ENCODE assay signal across 31 cellular contexts in genomic region chr16:10282367-10282766, GRCh38.
"Had no signal": no experiment of that assay in that cellular context is flagged by ENCODE, and none has a peak within 500 bp of the region (broad histone marks: within the 10 kb centered on the region; RNA-seq: fewer than 3 reads in every experiment).

No MANE protein-coding gene starts in this region.

- H3K27me3 Mint-ChIP-seq: activated B cell treated with CpG ODN at 0.5 μM for 24 hours; activated CD4-positive, alpha-beta memory T cell treated with anti-CD3 and anti-CD28 coated beads for 36 hours; activated CD8-positive, alpha-beta memory T cell treated with anti-CD3 and anti-CD28 coated beads, Interleukin-2, amount 10 ng/mL, durations not matched to agents 7 days and 5 days; activated naive CD4-positive, alpha-beta T cell treated with anti-CD3 and anti-CD28 coated beads, Interleukin-2, amount 50 U/mL, for 24 hours; activated T-helper 17 cell treated with anti-CD3 and anti-CD28 coated beads, Interleukin-2, amount 50 U/mL, for 72 hours; T-cell had no signal

- H3K9ac ChIP-seq: KMS-11, SK-N-SH had no signal

- H3K9me3 Mint-ChIP-seq: activated naive CD4-positive, alpha-beta T cell treated with anti-CD3 and anti-CD28 coated beads, Interleukin-2, amount 50 U/mL, for 24 hours had no signal

- H3K9me3 ChIP-seq: Peyer's patch, SJSA1, SK-N-SH had no signal

- DNase-seq: activated B cell treated with CpG ODN at 0.5 μM for 24 hours; activated CD4-positive, alpha-beta memory T cell treated with anti-CD3 and anti-CD28 coated beads for 36 hours; activated CD4-positive, alpha-beta T cell treated with anti-CD3 and anti-CD28 coated beads for 4 hours; activated CD4-positive, alpha-beta T cell treated with anti-CD3 and anti-CD28 coated beads, Interleukin-2, amount 50 U/mL, for 1 hour; activated CD4-positive, CD25-positive, alpha-beta regulatory T cell treated with anti-CD3 and anti-CD28 coated beads, Interleukin-2, amount 50 U/mL, for 72 hours; activated CD8-positive, alpha-beta memory T cell treated with anti-CD3 and anti-CD28 coated beads for 24 hours; activated CD8-positive, alpha-beta memory T cell treated with anti-CD3 and anti-CD28 coated beads, Interleukin-2, amount 10 ng/mL, durations not matched to agents 7 days and 5 days; activated CD8-positive, alpha-beta memory T cell treated with anti-CD3 and anti-CD28 coated beads, Interleukin-2, amount 50 U/mL, for 48 hours; activated effector memory CD4-positive, alpha-beta T cell treated with anti-CD3 and anti-CD28 coated beads, Interleukin-2, amount 50 U/mL, for 16 hours; activated naive CD4-positive, alpha-beta T cell treated with Interleukin-2 at 50 U/mL for 16 hours; activated naive CD8-positive, alpha-beta T cell treated with anti-CD3 and anti-CD28 coated beads, Interleukin-2, amount 10 ng/mL, durations not matched to agents 7 days and 5 days; activated T-cell treated with anti-CD3 and anti-CD28 coated beads, Interleukin-2, amount 50 U/mL, for 48 hours; amygdala; NCI-H1436 treated with DMSO at 0.1 percent for 48 hours; NCI-H1694 treated with DMSO at 0.1 percent for 48 hours; NCI-H2029; NCI-H345; NCI-H524 treated with DMSO at 0.1 percent for 48 hours; PC-3; Peyer's patch; RPMI8226; SHP77 treated with DMSO at 0.1 percent for 48 hours; SK-N-SH; T-cell; T-helper 2 cell; T-helper 9 cell had no signal

- H3K4me3 Mint-ChIP-seq: activated B cell treated with CpG ODN at 0.5 μM for 24 hours; activated CD4-positive, alpha-beta memory T cell treated with anti-CD3 and anti-CD28 coated beads for 36 hours; activated CD8-positive, alpha-beta memory T cell treated with anti-CD3 and anti-CD28 coated beads, Interleukin-2, amount 10 ng/mL, durations not matched to agents 7 days and 5 days; activated naive CD4-positive, alpha-beta T cell treated with anti-CD3 and anti-CD28 coated beads, Interleukin-2, amount 50 U/mL, for 24 hours; activated naive CD8-positive, alpha-beta T cell treated with anti-CD3 and anti-CD28 coated beads, Interleukin-2, amount 10 ng/mL, durations not matched to agents 7 days and 5 days; activated T-helper 17 cell treated with anti-CD3 and anti-CD28 coated beads, Interleukin-2, amount 50 U/mL, for 72 hours; T-cell had no signal

- H3K4me3 ChIP-seq: ascending aorta, Peyer's patch, SJSA1 had no signal

- H3K36me3 Mint-ChIP-seq: activated CD4-positive, alpha-beta memory T cell treated with anti-CD3 and anti-CD28 coated beads for 36 hours; activated naive CD4-positive, alpha-beta T cell treated with anti-CD3 and anti-CD28 coated beads, Interleukin-2, amount 50 U/mL, for 24 hours; T-cell had no signal

- H3K4me1 ChIP-seq: ascending aorta, Peyer's patch, SJSA1 had no signal

- H3K36me3 ChIP-seq: ascending aorta, Peyer's patch, SJSA1 had no signal

- H3K27me3 ChIP-seq: ascending aorta, Peyer's patch, SJSA1 had no signal

- H3K4me1 Mint-ChIP-seq: activated CD8-positive, alpha-beta memory T cell treated with anti-CD3 and anti-CD28 coated beads, Interleukin-2, amount 10 ng/mL, durations not matched to agents 7 days and 5 days; activated naive CD4-positive, alpha-beta T cell treated with anti-CD3 and anti-CD28 coated beads, Interleukin-2, amount 50 U/mL, for 24 hours; activated naive CD8-positive, alpha-beta T cell treated with anti-CD3 and anti-CD28 coated beads, Interleukin-2, amount 10 ng/mL, durations not matched to agents 7 days and 5 days; activated T-helper 17 cell treated with anti-CD3 and anti-CD28 coated beads, Interleukin-2, amount 50 U/mL, for 72 hours; T-cell had no signal

- H3K27ac ChIP-seq: ascending aorta, KMS-11, Peyer's patch, SJSA1 had no signal

- H3K27ac Mint-ChIP-seq: activated B cell treated with CpG ODN at 0.5 μM for 24 hours; activated CD4-positive, alpha-beta memory T cell treated with anti-CD3 and anti-CD28 coated beads for 36 hours; activated CD8-positive, alpha-beta memory T cell treated with anti-CD3 and anti-CD28 coated beads, Interleukin-2, amount 10 ng/mL, durations not matched to agents 7 days and 5 days; activated naive CD4-positive, alpha-beta T cell treated with anti-CD3 and anti-CD28 coated beads, Interleukin-2, amount 50 U/mL, for 24 hours; activated naive CD8-positive, alpha-beta T cell treated with anti-CD3 and anti-CD28 coated beads, Interleukin-2, amount 10 ng/mL, durations not matched to agents 7 days and 5 days; activated T-helper 17 cell treated with anti-CD3 and anti-CD28 coated beads, Interleukin-2, amount 50 U/mL, for 72 hours; T-cell had no signal

- H3K4me2 ChIP-seq: KMS-11, SK-N-SH had no signal

- ATAC-seq: activated CD8-positive, alpha-beta memory T cell treated with anti-CD3 and anti-CD28 coated beads, Interleukin-2, amount 10 ng/mL, durations not matched to agents 7 days and 5 days; activated T-helper 17 cell treated with anti-CD3 and anti-CD28 coated beads, Interleukin-2, amount 50 U/mL, for 72 hours; PC-3; T-cell had no signal
